In genomic region chr6:69985180-69985579, GRCh38 we compare ENCODE assay signal across 13 cellular contexts.
DNase-seq lines count a peak whose midpoint lies in the region; ATAC-seq and TF ChIP-seq lines count a peak whose summit lies in the region.
"Had no signal": no experiment of that assay in that cellular context is flagged by ENCODE, and none has a peak within 500 bp of the region (broad histone marks: within the 10 kb centered on the region; RNA-seq: fewer than 3 reads in every experiment).

No MANE protein-coding gene starts in this region.

- no peak overlapping the region for H3K4me2 ChIP-seq in mesenchymal stem cell (ENCODE audit: low read length, poor library complexity, severe bottlenecking)

- ATAC-seq in GM18867 (IDR thresholded peaks at IDR 0.05; ENCODE audit: unreplicated experiment) (peak; percentile 42), HG02571 (IDR thresholded peaks at IDR 0.05; ENCODE audit: unreplicated experiment) (peak; percentile 44), upper lobe of right lung (no peak)

- no peak overlapping the region for H3K18ac ChIP-seq in mesenchymal stem cell (ENCODE audit: low read depth in 1 of 2, low read length in 2 of 2)

- H2AFZ ChIP-seq in mesenchymal stem cell (ENCODE audit: low read depth, low read length), result no peak overlapping the region

- H3K4ac ChIP-seq in mesenchymal stem cell (ENCODE audit: low read depth in 1 of 2, low read length in 2 of 2), result no peak overlapping the region

- DNase-seq in M059J (ENCODE audit: low read depth) (peak; percentile 48), mesenchymal stem cell (peak; percentile 45), NCI-H1694 (lab: John Stamatoyannopoulos, UW) (no peak), upper lobe of right lung (no peak), NCI-H1105 (lab: John Stamatoyannopoulos, UW) (no peak)
- DNase-seq in effector memory CD4-positive, alpha-beta T cell, result no peak
- DNase-seq: activated naive CD4-positive, alpha-beta T cell; DND-41; NCI-H2029 treated with DMSO at 0.1 percent for 48 hours; stimulated activated CD4-positive, alpha-beta T cell treated with anti-CD3 and anti-CD28 coated beads, Interleukin-12 subunit alpha, Interleukin-12 subunit beta, amount 100 ng/mL, for 4 hours; stimulated activated naive CD4-positive, alpha-beta T cell had no signal

- H3K9me3 ChIP-seq in mesenchymal stem cell (ENCODE audit: control insufficient read depth, low read length) (no peaks in the 10 kb centered on the region), upper lobe of right lung (no peaks in the 10 kb centered on the region)
- no peaks in the 10 kb centered on the region for H3K9me3 ChIP-seq in effector memory CD4-positive, alpha-beta T cell (ENCODE audit: control insufficient read depth, low read length)

- H3K27me3 ChIP-seq in mesenchymal stem cell (ENCODE audit: control insufficient read depth in 1 of 2, insufficient read depth in 1 of 2, low read length in 2 of 2) (no peaks in the 10 kb centered on the region), upper lobe of right lung (no peaks in the 10 kb centered on the region)
- H3K27me3 ChIP-seq in effector memory CD4-positive, alpha-beta T cell (replicated peaks; ENCODE audit: control insufficient read depth, insufficient read depth, low read length, poor library complexity, severe bottlenecking), result no peaks in the 10 kb centered on the region

- no peak overlapping the region for H2AK5ac ChIP-seq in mesenchymal stem cell (ENCODE audit: low read length, severe bottlenecking)

- no peak overlapping the region for H2BK15ac ChIP-seq in mesenchymal stem cell (ENCODE audit: low read depth, poor library complexity, severe bottlenecking)

- WGBS in mesenchymal stem cell, result 64% methylated on average over 1 of the region's 1 CpG

- no peak overlapping the region for H3K23ac ChIP-seq in mesenchymal stem cell (ENCODE audit: low read length in 2 of 2)

- no peak overlapping the region for H3K14ac ChIP-seq in mesenchymal stem cell (ENCODE audit: low read length in 2 of 2)

- H4K8ac ChIP-seq in mesenchymal stem cell (ENCODE audit: low read length), result no peak overlapping the region

- no peak overlapping the region for H2BK12ac ChIP-seq in mesenchymal stem cell (ENCODE audit: low read length in 2 of 2)

- no peak overlapping the region for H3K9ac ChIP-seq in mesenchymal stem cell (ENCODE audit: low read length)

- no peak for TF ChIP-seq CTCF in upper lobe of right lung (IDR thresholded peaks at IDR 0.05)

- H3K36me3 ChIP-seq in mesenchymal stem cell (ENCODE audit: control insufficient read depth in 1 of 2, insufficient read depth in 2 of 2, low read depth in 1 of 2, low read length in 2 of 2) (no peaks in the 10 kb centered on the region), upper lobe of right lung (no peaks in the 10 kb centered on the region)
- H3K36me3 ChIP-seq in effector memory CD4-positive, alpha-beta T cell (ENCODE audit: control insufficient read depth, insufficient read depth, low read length), result no peaks in the 10 kb centered on the region

- intact Hi-C loops in upper lobe of right lung (cut with DNase I), result no loop called here

- no peak overlapping the region for H3K4me3 ChIP-seq in mesenchymal stem cell (ENCODE audit: insufficient read depth in 1 of 2, low read depth in 1 of 2, low read length in 2 of 2)
- no peak overlapping the region for H3K4me3 ChIP-seq in upper lobe of right lung
- no peak overlapping the region for H3K4me3 ChIP-seq in effector memory CD4-positive, alpha-beta T cell (ENCODE audit: insufficient read depth, low read depth, low read length, poor library complexity, severe bottlenecking)

- no peaks in the 10 kb centered on the region for H3K79me1 ChIP-seq in mesenchymal stem cell (replicated peaks; ENCODE audit: low read length, poor library complexity, severe bottlenecking)

- H4K91ac ChIP-seq in mesenchymal stem cell (ENCODE audit: low read length), result no peak overlapping the region

- no peaks in the 10 kb centered on the region for H3K4me1 ChIP-seq in mesenchymal stem cell (ENCODE audit: control insufficient read depth, insufficient read depth, low read depth, low read length)
- H3K4me1 ChIP-seq in upper lobe of right lung, result no peaks in the 10 kb centered on the region
- H3K4me1 ChIP-seq in effector memory CD4-positive, alpha-beta T cell (ENCODE audit: control insufficient read depth, insufficient read depth, low read length, poor library complexity, severe bottlenecking), result no peaks in the 10 kb centered on the region

- no peak overlapping the region for H3K27ac ChIP-seq in mesenchymal stem cell (ENCODE audit: low read length, poor library complexity, severe bottlenecking)
- no peak overlapping the region for H3K27ac ChIP-seq in upper lobe of right lung
- H3K27ac ChIP-seq in effector memory CD4-positive, alpha-beta T cell (ENCODE audit: insufficient read depth, low read length, poor library complexity, severe bottlenecking), result no peak overlapping the region

- H2BK5ac ChIP-seq in mesenchymal stem cell (ENCODE audit: low read depth, low read length, poor library complexity, severe bottlenecking), result no peak overlapping the region

- no peak overlapping the region for H2BK120ac ChIP-seq in mesenchymal stem cell (ENCODE audit: low read depth, low read length)

Comparison
In these comparisons a context has a peak if more than half of its experiments do, and no peak if none do; other contexts are left out.
1. DNase-seq: peak in M059J (single experiment) and mesenchymal stem cell (single experiment); none in NCI-H1694 (single experiment), upper lobe of right lung (single experiment), effector memory CD4-positive, alpha-beta T cell (0 of 3) and NCI-H1105 (single experiment).